In genomic region chr1:58515794-58516401, GRCh38 we compare ENCODE assay signal across 8 cellular contexts. TPM values are rescaled to one million over a fixed set of nuclear protein-coding genes. Genes with fewer than 3 reads are reported as not detected.
DNase-seq lines count a peak whose midpoint lies in the region; ATAC-seq and TF ChIP-seq lines count a peak whose summit lies in the region.

No MANE protein-coding gene starts in this region.

- H3F3A ChIP-seq in SK-N-SH (replicated peaks; ENCODE audit: insufficient read depth) = no peaks in the 10 kb centered on the region

- H3K79me2 ChIP-seq in SK-N-SH (ENCODE audit: insufficient read depth) = no peaks in the 10 kb centered on the region

- H3K27ac ChIP-seq in SK-N-SH (ENCODE audit: low read depth in 2 of 2, low read length in 1 of 2) (no peak overlapping the region), colonic mucosa (no peak overlapping the region), thoracic aorta (no peak overlapping the region)

- H3K9me2 ChIP-seq in SK-N-SH = no peaks in the 10 kb centered on the region

- H3K4me2 ChIP-seq in SK-N-SH = no peak overlapping the region

- H3K27me3 ChIP-seq in SK-N-SH (ENCODE audit: insufficient read depth) = no peaks in the 10 kb centered on the region
- no peaks in the 10 kb centered on the region for H3K27me3 ChIP-seq in colonic mucosa
- no peaks in the 10 kb centered on the region for H3K27me3 ChIP-seq in thoracic aorta (replicated peaks; ENCODE audit: insufficient read depth)

- DNase-seq in AG08396 (ENCODE audit: low spot score) = peak; percentile 72
- peak; percentile 44 for DNase-seq in GM10266 (ENCODE audit: extremely low spot score)
- peak; percentile 68 for DNase-seq in NCI-H1105 (lab: John Stamatoyannopoulos, UW)
- peak; percentile 64 for DNase-seq in SK-N-SH
- peak; percentile 27 for DNase-seq in colonic mucosa
- DNase-seq in left lobe of liver (ENCODE audit: low spot score) = no peak
- peak; percentile 10 for DNase-seq in thoracic aorta (ENCODE audit: low spot score)

- H3K4me1 ChIP-seq in SK-N-SH (ENCODE audit: control insufficient read depth in 1 of 2, insufficient read depth in 2 of 2, low read depth in 1 of 2, low read length in 1 of 2) = no peaks in the 10 kb centered on the region
- no peaks in the 10 kb centered on the region for H3K4me1 ChIP-seq in colonic mucosa
- peaks cover 0 to 4% of the 10 kb centered on the region in 2 donors for H3K4me1 ChIP-seq in thoracic aorta (ENCODE audit: control insufficient read depth in 1 of 2, low read depth in 2 of 2)

- H4K20me1 ChIP-seq in SK-N-SH (ENCODE audit: insufficient read depth) = no peaks in the 10 kb centered on the region

- H3K36me3 ChIP-seq in SK-N-SH (replicated peaks in 1 of 2; ENCODE audit: control insufficient read depth in 1 of 2, insufficient read depth in 2 of 2, low read length in 1 of 2) = peaks cover 4 to 8% of the 10 kb centered on the region in 2 experiments
- H3K36me3 ChIP-seq in colonic mucosa = no peaks in the 10 kb centered on the region
- peaks cover 5% of the 10 kb centered on the region for H3K36me3 ChIP-seq in thoracic aorta

- H2AFZ ChIP-seq in SK-N-SH (ENCODE audit: low read depth) = no peak overlapping the region; the same call in 1 of the 2 replicates

- TF ChIP-seq RAD21 in SK-N-SH (IDR thresholded peaks at IDR 0.05; ENCODE audit: low read length) = peak; percentile 91

- 46% methylated on average over 2 of the region's 2 CpGs for WGBS in SK-N-SH (ENCODE audit: low lambda C conversion rate)

- ATAC-seq in left lobe of liver = peak; percentile 94
- no peak for ATAC-seq in thoracic aorta (ENCODE audit: insufficient number of reproducible peaks, low FRiP score, low read depth)
- ATAC-seq in HG02588 (IDR thresholded peaks at IDR 0.05; ENCODE audit: unreplicated experiment) = no peak

- CTCF ChIA-PET in SK-N-SH (lab: Yijun Ruan, JAX) = interaction anchor here (0.7 to 6.2 kb wide), 45 partner anchors 10 to 1247 kb away, joined by 3 to 94 read pairs (median 4); partner anchors contain the start of gene OMA1

- H3K9me3 ChIP-seq in SK-N-SH (0 out of 2 replicates have a peak, but pooled peaks cover 1% of the 10 kb centered on the region), colonic mucosa (no peaks in the 10 kb centered on the region), thoracic aorta (peaks cover 3% of the 10 kb centered on the region)

- intact Hi-C loops in colonic mucosa (cut with DNase I) = loop anchor here (2.0 to 5.0 kb wide), 2 partner anchors 31 to 136 kb away; partner anchors contain the start of gene OMA1

- TF ChIP-seq EP300 in SK-N-SH (IDR thresholded peaks at IDR 0.05; ENCODE audit: borderline replicate concordance in 1 of 2, low read depth in 1 of 2, low read length in 1 of 2) = no peak

- H3K4me3 ChIP-seq in SK-N-SH (ENCODE audit: low read depth in 2 of 2, low read length in 1 of 2) (peak overlapping the region in 1 of 2 experiments; percentile 21; a peak in 1 of 4 replicates), colonic mucosa (no peak overlapping the region), thoracic aorta (no peak overlapping the region)

- POLR2A ChIA-PET in SK-N-SH (lab: Yijun Ruan, JAX) = no interaction called here

- peak; percentile 60 for TF ChIP-seq CTCF in GM10266 (IDR thresholded peaks at IDR 0.05; ENCODE audit: control insufficient read depth, insufficient read depth, low read depth, missing control alignments)
- peak; percentile 85 for TF ChIP-seq CTCF in SK-N-SH (IDR thresholded peaks at IDR 0.05)
- peak; percentile 52 for TF ChIP-seq CTCF in colonic mucosa (IDR thresholded peaks at IDR 0.05)
- TF ChIP-seq CTCF in thoracic aorta (IDR thresholded peaks at IDR 0.05) = peak; percentile 61

- H3K9ac ChIP-seq in SK-N-SH (no peak overlapping the region), colonic mucosa (ENCODE audit: low read depth in 2 of 2, low read length in 2 of 2) (no peak overlapping the region)

TF ChIP-seq in SK-N-SH, 30 proteins besides CTCF, POLR2A, EP300 and RAD21:
- peak; percentile 86 for TF ChIP-seq SMC3 (IDR thresholded peaks at IDR 0.05; ENCODE audit: low read depth, low read length)
- TF ChIP-seq FOXJ3 (CRISPR knock-in tag; IDR thresholded peaks at IDR 0.05) = no peak

RNA-seq across cellular contexts. Expression of gene OMA1, which starts 30.6 kb away (rescaled TPM):
- 6.9 and 9.1 TPM in 2 replicates for polyA plus RNA-seq in SK-N-SH (2012; rRNA removed)
- 9.0 and 10.3 TPM in 2 replicates for polyA plus RNA-seq in SK-N-SH (2012; cell fraction: cytosol; rRNA removed)
- polyA plus RNA-seq in SK-N-SH (2012; cell fraction: nucleus; rRNA removed) = 6.0 and 9.8 TPM in 2 replicates
- total RNA-seq in colonic mucosa (10 to 100 TPM; 30.4 to 32.3 TPM), left lobe of liver (16.3 TPM), thoracic aorta (10 to 100 TPM; 20.4 to 42.4 TPM)
